ENCODE assay signal across 10 cellular contexts in the genomic region with DNA sequence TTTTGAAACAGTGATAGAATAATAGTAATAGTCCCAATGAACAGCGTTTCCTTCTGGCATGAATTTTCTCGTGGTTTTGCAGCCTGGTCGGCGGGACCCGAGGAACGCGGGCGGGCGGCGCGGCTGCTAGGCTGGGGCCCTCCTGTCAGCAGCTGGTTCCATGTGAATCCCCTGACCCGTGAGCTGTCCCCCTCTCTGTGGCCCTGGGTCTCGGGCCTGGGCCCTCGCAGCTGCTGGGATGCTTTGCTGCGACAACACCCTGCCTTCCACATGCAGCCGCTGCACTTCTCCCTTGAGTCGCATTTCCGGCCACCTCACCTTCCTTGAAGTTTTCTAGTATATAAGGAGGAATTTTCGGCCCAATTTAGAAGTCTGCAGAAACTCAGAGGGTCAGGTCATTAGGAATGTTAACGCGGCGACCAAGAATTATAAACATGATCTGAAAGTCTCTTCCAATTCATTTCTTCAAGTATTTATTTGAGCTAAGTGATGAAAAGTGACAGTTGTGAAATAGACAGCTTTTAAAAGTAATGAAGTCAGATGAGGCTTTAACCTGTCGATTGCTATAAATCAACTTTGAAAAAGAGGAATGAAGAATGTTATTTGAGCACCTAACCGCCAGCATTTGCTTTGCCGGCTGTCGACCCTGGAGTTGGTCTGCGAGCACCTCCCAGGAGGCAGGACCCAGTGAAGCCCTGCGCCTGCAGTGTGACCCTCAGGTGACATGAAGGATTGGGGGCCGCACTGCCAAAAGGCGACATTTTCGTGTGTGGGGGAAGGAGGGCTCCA. TPM values are rescaled to one million over a fixed set of nuclear protein-coding genes. Genes with fewer than 3 reads are reported as not detected.
A peak's percentile ranks its signal among the peaks of the same experiment; 100 is the strongest.
DNase-seq lines count a peak whose midpoint lies in the region; ATAC-seq and TF ChIP-seq lines count a peak whose summit lies in the region.
"Had no signal": no experiment of that assay in that cellular context is flagged by ENCODE, and none has a peak within 500 bp of the region (broad histone marks: within the 10 kb centered on the region; RNA-seq: fewer than 3 reads in every experiment).

No MANE protein-coding gene starts in this region.

- peak overlapping the region; percentile 65 to 70 for H3K4me3 ChIP-seq in foreskin fibroblast (ENCODE audit: low read depth in 1 of 2, low read length in 2 of 2)
- peak overlapping the region; percentile 50 for H3K4me3 ChIP-seq in smooth muscle cell

- H3K9ac ChIP-seq in smooth muscle cell (ENCODE audit: low read depth), result no peak overlapping the region

- peaks cover 96% of the 10 kb centered on the region for H3K27me3 ChIP-seq in smooth muscle cell (ENCODE audit: low read depth)

- peak overlapping the region; percentile 90 for H3K27ac Mint-ChIP-seq in T-helper 1 cell treated with Interleukin-12 subunit alpha and Interleukin-12 subunit beta and Interleukin-4 antibody, amounts not matched to agents 30 μg/mL and 1 μg/mL, for 36 hours
- no peak overlapping the region for H3K27ac Mint-ChIP-seq in activated CD8-positive, alpha-beta T cell treated with anti-CD3 and anti-CD28 coated beads for 36 hours

- peak overlapping the region; percentile 93 for H3K4me3 Mint-ChIP-seq in T-helper 1 cell treated with Interleukin-12 subunit alpha and Interleukin-12 subunit beta and Interleukin-4 antibody, amounts not matched to agents 30 μg/mL and 1 μg/mL, for 36 hours
- H3K4me3 Mint-ChIP-seq in activated CD8-positive, alpha-beta T cell treated with anti-CD3 and anti-CD28 coated beads for 36 hours, result peak overlapping the region; percentile 72

- no peaks in the 10 kb centered on the region for H3K36me3 ChIP-seq in smooth muscle cell (ENCODE audit: low read depth)

- DNase-seq in T-helper 1 cell, result no peak
- DNase-seq in activated CD8-positive, alpha-beta T cell treated with anti-CD3 and anti-CD28 coated beads for 36 hours, result no peak
- DNase-seq in foreskin fibroblast, result peak in 1 of 2 donors; percentile 33
- DNase-seq in smooth muscle cell (lab: John Stamatoyannopoulos, UW; ENCODE audit: unreplicated experiment), result no peak
- no peak for DNase-seq in DMS153 (lab: John Stamatoyannopoulos, UW)
- DNase-seq in AML-193 (lab: John Stamatoyannopoulos, UW), result no peak
- DNase-seq: NCI-H226; stimulated activated CD4-positive, alpha-beta T cell treated with anti-CD3 and anti-CD28 coated beads, Interleukin-2, amount 100 ng/mL, for 24 hours had no signal

- H3K36me3 Mint-ChIP-seq in T-helper 1 cell treated with Interleukin-12 subunit alpha and Interleukin-12 subunit beta and Interleukin-4 antibody, amounts not matched to agents 30 μg/mL and 1 μg/mL, for 36 hours (ENCODE audit: low read depth), result peaks cover 6% of the 10 kb centered on the region
- peaks cover 2% of the 10 kb centered on the region for H3K36me3 Mint-ChIP-seq in activated CD8-positive, alpha-beta T cell treated with anti-CD3 and anti-CD28 coated beads for 36 hours (ENCODE audit: low read depth)

- no peaks in the 10 kb centered on the region for H4K20me1 ChIP-seq in smooth muscle cell (ENCODE audit: low read depth)

- CTCF ChIA-PET in activated CD8-positive, alpha-beta T cell treated with anti-CD3 and anti-CD28 coated beads for 36 hours (lab: Charles Lee), result interaction anchor here (0.9 to 2.3 kb wide), 2 partner anchors 31 to 59 kb away, joined by 4 to 5 read pairs; no protein-coding TSS in a partner anchor

- H3F3A ChIP-seq in smooth muscle cell (ENCODE audit: low read depth), result no peaks in the 10 kb centered on the region

- TF ChIP-seq CTCF in activated CD8-positive, alpha-beta T cell treated with anti-CD3 and anti-CD28 coated beads for 36 hours (IDR thresholded peaks at IDR 0.05), result no peak
- TF ChIP-seq CTCF in foreskin fibroblast (IDR thresholded peaks at IDR 0.05; ENCODE audit: low read depth, low read length) (no peak), smooth muscle cell (IDR thresholded peaks at IDR 0.05; ENCODE audit: borderline replicate concordance, insufficient read depth, poor library complexity, severe bottlenecking) (no peak)

- 15% methylated on average over 31 of the region's 31 CpGs for WGBS in smooth muscle cell (ENCODE audit: low lambda C conversion rate)

- no peaks in the 10 kb centered on the region for H3K79me2 ChIP-seq in smooth muscle cell (ENCODE audit: low read depth)

- H2AFZ ChIP-seq in smooth muscle cell (ENCODE audit: low read depth), result no peak overlapping the region

- H3K4me1 ChIP-seq in smooth muscle cell (ENCODE audit: low read depth), result peaks cover 66% of the 10 kb centered on the region

- H3K9me3 Mint-ChIP-seq in T-helper 1 cell treated with Interleukin-12 subunit alpha and Interleukin-12 subunit beta and Interleukin-4 antibody, amounts not matched to agents 30 μg/mL and 1 μg/mL, for 36 hours, result no peaks in the 10 kb centered on the region
- H3K9me3 Mint-ChIP-seq in activated CD8-positive, alpha-beta T cell treated with anti-CD3 and anti-CD28 coated beads for 36 hours, result no peaks in the 10 kb centered on the region

- POLR2A ChIA-PET in activated CD8-positive, alpha-beta T cell treated with anti-CD3 and anti-CD28 coated beads for 36 hours (lab: Charles Lee), result interaction anchor here (0.6 kb wide), 2 partner anchors 29 to 208 kb away, joined by 3 read pairs; no protein-coding TSS in a partner anchor

- intact Hi-C loops in activated CD8-positive, alpha-beta T cell treated with anti-CD3 and anti-CD28 coated beads for 36 hours (cut with micrococcal nuclease), result no loop called here

- peaks cover 22% of the 10 kb centered on the region for H3K4me1 Mint-ChIP-seq in T-helper 1 cell treated with Interleukin-12 subunit alpha and Interleukin-12 subunit beta and Interleukin-4 antibody, amounts not matched to agents 30 μg/mL and 1 μg/mL, for 36 hours (ENCODE audit: low read depth)
- peaks cover 19% of the 10 kb centered on the region for H3K4me1 Mint-ChIP-seq in activated CD8-positive, alpha-beta T cell treated with anti-CD3 and anti-CD28 coated beads for 36 hours (ENCODE audit: low read depth)

- no peak overlapping the region for H3K27ac ChIP-seq in smooth muscle cell (ENCODE audit: low read depth)

- H3K27me3 Mint-ChIP-seq in T-helper 1 cell treated with Interleukin-12 subunit alpha and Interleukin-12 subunit beta and Interleukin-4 antibody, amounts not matched to agents 30 μg/mL and 1 μg/mL, for 36 hours (ENCODE audit: low read depth), result peaks cover 62% of the 10 kb centered on the region
- H3K27me3 Mint-ChIP-seq in activated CD8-positive, alpha-beta T cell treated with anti-CD3 and anti-CD28 coated beads for 36 hours, result peaks cover 64% of the 10 kb centered on the region

- no peak for ATAC-seq in activated CD8-positive, alpha-beta T cell treated with anti-CD3 and anti-CD28 coated beads for 36 hours
- ATAC-seq in HG03442 (IDR thresholded peaks at IDR 0.05; ENCODE audit: unreplicated experiment), result no peak

- H3K4me2 ChIP-seq in smooth muscle cell, result peak overlapping the region; percentile 84

- H3K9me3 ChIP-seq in smooth muscle cell (replicated peaks; ENCODE audit: low read depth), result no peaks in the 10 kb centered on the region

RNA-seq across cellular contexts. Expression of a gene that starts 27.7 kb away (rescaled TPM):
- not detected for total RNA-seq in activated CD8-positive, alpha-beta T cell treated with anti-CD3 and anti-CD28 coated beads for 36 hours
- 4.5 and 9.8 TPM in 2 replicates for total RNA-seq in smooth muscle cell
- 4.7 and 11.3 TPM in 2 replicates for polyA plus RNA-seq in smooth muscle cell
